11 cellular contexts compared by ENCODE assay signal in the genomic region with DNA sequence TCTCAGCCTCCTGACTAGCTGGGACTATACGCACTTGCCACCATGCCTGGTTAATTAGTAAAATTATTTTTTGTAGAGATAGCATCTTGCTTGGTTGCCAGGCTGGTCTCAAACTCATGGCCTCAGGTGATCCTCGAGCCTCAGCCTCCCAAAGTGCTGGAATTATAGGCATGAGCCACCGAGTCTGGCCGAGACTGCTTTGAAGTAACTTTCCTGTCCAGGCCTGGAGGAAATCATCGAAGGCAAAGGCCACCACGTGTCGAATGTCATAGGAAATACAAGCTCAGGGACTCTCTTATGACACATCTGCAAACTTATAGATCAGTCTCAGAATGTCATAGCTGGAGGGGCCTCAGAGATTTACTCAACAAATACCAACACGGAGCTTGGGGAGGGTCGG. TPM values are rescaled to one million over a fixed set of nuclear protein-coding genes. Genes with fewer than 3 reads are reported as not detected.
A peak's percentile ranks its signal among the peaks of the same experiment; 100 is the strongest.
DNase-seq lines count a peak whose midpoint lies in the region; ATAC-seq and TF ChIP-seq lines count a peak whose summit lies in the region.
"Had no signal": no experiment of that assay in that cellular context is flagged by ENCODE, and none has a peak within 500 bp of the region (broad histone marks: within the 10 kb centered on the region; RNA-seq: fewer than 3 reads in every experiment).

No MANE protein-coding gene starts in this region.

- intact Hi-C loops in activated T-helper 1 cell treated with anti-CD3 and anti-CD28 coated beads, Interleukin-12 subunit alpha, Interleukin-12 subunit beta, Interleukin-2, Interleukin-4 antibody, amounts not matched to agents 30 ng/mL and 10 ng/mL and 1 ng/mL, durations not matched to agents 14 hours and 24 hours and 36 hours (cut with micrococcal nuclease) = no loop called here
- intact Hi-C loops in psoas muscle (cut with DNase I) = no loop called here

- no peak overlapping the region for H3K4me2 ChIP-seq in fibroblast of lung (ENCODE audit: extremely low read depth, insufficient read depth, low read length)
- H3K4me2 ChIP-seq in neural progenitor cell = no peak overlapping the region
- H3K4me2 ChIP-seq: KMS-11 had no signal

- peaks cover 78% of the 10 kb centered on the region for H3K4me1 Mint-ChIP-seq in activated T-helper 1 cell treated with anti-CD3 and anti-CD28 coated beads, Interleukin-12 subunit alpha, Interleukin-12 subunit beta, Interleukin-2, Interleukin-4 antibody, amounts not matched to agents 30 ng/mL and 10 ng/mL and 1 ng/mL, durations not matched to agents 14 hours and 24 hours and 36 hours (ENCODE audit: low read depth)
- peaks cover 5% of the 10 kb centered on the region for H3K4me1 Mint-ChIP-seq in neural progenitor cell

- H3K4me3 Mint-ChIP-seq in activated T-helper 1 cell treated with anti-CD3 and anti-CD28 coated beads, Interleukin-12 subunit alpha, Interleukin-12 subunit beta, Interleukin-2, Interleukin-4 antibody, amounts not matched to agents 30 ng/mL and 10 ng/mL and 1 ng/mL, durations not matched to agents 14 hours and 24 hours and 36 hours = no peak overlapping the region
- no peak overlapping the region for H3K4me3 Mint-ChIP-seq in neural progenitor cell

- no peak overlapping the region for H2AFZ ChIP-seq in ACC112 (ENCODE audit: low read length, unreplicated experiment)
- H2AFZ ChIP-seq in fibroblast of lung (ENCODE audit: low read length) = no peak overlapping the region
- H2AFZ ChIP-seq in neural progenitor cell (replicated peaks) = no peak overlapping the region

- H3K36me3 ChIP-seq in ACC112 (ENCODE audit: insufficient read depth, low read length) (no peaks in the 10 kb centered on the region), fibroblast of lung (ENCODE audit: control insufficient read depth, insufficient read depth, low read length) (peaks cover 2% of the 10 kb centered on the region), psoas muscle (ENCODE audit: insufficient read depth in 1 of 2, low read depth in 1 of 2) (no peaks in the 10 kb centered on the region), HAP-1 (replicated peaks) (no peaks in the 10 kb centered on the region; the same call in 1 of the 2 replicates), neural progenitor cell (no peaks in the 10 kb centered on the region)

- peak overlapping the region; percentile 95 for H3K27ac ChIP-seq in ACC112 (ENCODE audit: low read depth, low read length)
- peak overlapping the region; percentile 65 for H3K27ac ChIP-seq in fibroblast of lung (ENCODE audit: insufficient read depth, low read length)
- H3K27ac ChIP-seq in psoas muscle = peak overlapping the region; percentile 68
- H3K27ac ChIP-seq in neural progenitor cell = no peak overlapping the region
- H3K27ac ChIP-seq: KMS-11 had no signal

- ATAC-seq in psoas muscle = no peak
- no peak for ATAC-seq in HG03439 (IDR thresholded peaks at IDR 0.05; ENCODE audit: unreplicated experiment)

- no peak for DNase-seq in activated T-helper 1 cell treated with anti-CD3 and anti-CD28 coated beads, Interleukin-12 subunit alpha, Interleukin-12 subunit beta, Interleukin-2, Interleukin-4 antibody, amounts not matched to agents 30 ng/mL and 10 ng/mL and 1 ng/mL, durations not matched to agents 14 hours and 24 hours and 36 hours (ENCODE audit: low spot score)
- DNase-seq in fibroblast of lung (ENCODE audit: low read depth in 2 of 2) (no peak), psoas muscle (no peak), epidermal melanocyte (ENCODE audit: insufficient read length, low spot score) (no peak), HAP-1 (ENCODE audit: low spot score in 2 of 2) (no peak), neural progenitor cell (ENCODE audit: low spot score) (no peak)
- DNase-seq: activated gamma-delta T cell, GF-D8 had no signal

- 65 to 70% (median 65%) methylated on average over 9 of the region's 9 CpGs for WGBS in psoas muscle, 3 donors

- H3K4me1 ChIP-seq in ACC112 (ENCODE audit: control insufficient read depth, insufficient read depth, low read length, unreplicated experiment) (peaks cover 16% of the 10 kb centered on the region), fibroblast of lung (ENCODE audit: control insufficient read depth, extremely low read depth, insufficient read depth, low read length) (peaks cover 13% of the 10 kb centered on the region), psoas muscle (peaks cover 58% of the 10 kb centered on the region), HAP-1 (peaks cover 10% of the 10 kb centered on the region), neural progenitor cell (peaks cover 16% of the 10 kb centered on the region)

- H3F3A ChIP-seq in neural progenitor cell (ENCODE audit: low read depth) = peaks cover 4% of the 10 kb centered on the region

- no peaks in the 10 kb centered on the region for H3K27me3 Mint-ChIP-seq in activated T-helper 1 cell treated with anti-CD3 and anti-CD28 coated beads, Interleukin-12 subunit alpha, Interleukin-12 subunit beta, Interleukin-2, Interleukin-4 antibody, amounts not matched to agents 30 ng/mL and 10 ng/mL and 1 ng/mL, durations not matched to agents 14 hours and 24 hours and 36 hours (ENCODE audit: insufficient read depth)
- no peaks in the 10 kb centered on the region for H3K27me3 Mint-ChIP-seq in neural progenitor cell (ENCODE audit: insufficient read depth, low read depth)

- no peak overlapping the region for H3K9ac ChIP-seq in fibroblast of lung (ENCODE audit: insufficient read depth, low read length)
- no peak overlapping the region for H3K9ac ChIP-seq in neural progenitor cell
- H3K9ac ChIP-seq: KMS-11 had no signal

- H3K27me3 ChIP-seq in ACC112 (ENCODE audit: insufficient read depth, low read length) (no peaks in the 10 kb centered on the region), fibroblast of lung (ENCODE audit: control insufficient read depth, insufficient read depth, low read length) (no peaks in the 10 kb centered on the region), psoas muscle (ENCODE audit: insufficient read depth in 3 of 3, low read length in 2 of 3) (no peaks in the 10 kb centered on the region), HAP-1 (ENCODE audit: low read depth) (no peaks in the 10 kb centered on the region), neural progenitor cell (no peaks in the 10 kb centered on the region)

- TF ChIP-seq CTCF in fibroblast of lung (conservative IDR thresholded peaks at IDR 0.05 in 1 of 2, IDR thresholded peaks at IDR 0.05 in 1 of 2; ENCODE audit: low read depth in 1 of 2, low read length in 2 of 2) (no peak), psoas muscle (IDR thresholded peaks at IDR 0.05) (no peak), neural progenitor cell (IDR thresholded peaks at IDR 0.05) (no peak)

- H3K4me3 ChIP-seq in ACC112 (ENCODE audit: low read depth, low read length) = no peak overlapping the region
- H3K4me3 ChIP-seq in fibroblast of lung (replicated peaks in 1 of 4; ENCODE audit: control extremely low read depth in 1 of 4, insufficient read depth in 1 of 4, low read depth in 3 of 4, low read length in 4 of 4) = no peak overlapping the region
- H3K4me3 ChIP-seq in psoas muscle = no peak overlapping the region
- H3K4me3 ChIP-seq in HAP-1 = no peak overlapping the region
- H3K4me3 ChIP-seq in neural progenitor cell = no peak overlapping the region

- H3K36me3 Mint-ChIP-seq in activated T-helper 1 cell treated with anti-CD3 and anti-CD28 coated beads, Interleukin-12 subunit alpha, Interleukin-12 subunit beta, Interleukin-2, Interleukin-4 antibody, amounts not matched to agents 30 ng/mL and 10 ng/mL and 1 ng/mL, durations not matched to agents 14 hours and 24 hours and 36 hours (ENCODE audit: low read depth) = peaks cover 34% of the 10 kb centered on the region
- H3K36me3 Mint-ChIP-seq in neural progenitor cell = peaks cover 11% of the 10 kb centered on the region

- H3K27ac Mint-ChIP-seq in activated T-helper 1 cell treated with anti-CD3 and anti-CD28 coated beads, Interleukin-12 subunit alpha, Interleukin-12 subunit beta, Interleukin-2, Interleukin-4 antibody, amounts not matched to agents 30 ng/mL and 10 ng/mL and 1 ng/mL, durations not matched to agents 14 hours and 24 hours and 36 hours = peak overlapping the region; percentile 76
- no peak overlapping the region for H3K27ac Mint-ChIP-seq in neural progenitor cell

- H3K9me3 Mint-ChIP-seq in activated T-helper 1 cell treated with anti-CD3 and anti-CD28 coated beads, Interleukin-12 subunit alpha, Interleukin-12 subunit beta, Interleukin-2, Interleukin-4 antibody, amounts not matched to agents 30 ng/mL and 10 ng/mL and 1 ng/mL, durations not matched to agents 14 hours and 24 hours and 36 hours = no peaks in the 10 kb centered on the region
- no peaks in the 10 kb centered on the region for H3K9me3 Mint-ChIP-seq in neural progenitor cell

- H3K9me3 ChIP-seq in fibroblast of lung (ENCODE audit: control insufficient read depth, insufficient read depth, low read depth, low read length) = no peaks in the 10 kb centered on the region
- H3K9me3 ChIP-seq in psoas muscle = no peaks in the 10 kb centered on the region
- no peaks in the 10 kb centered on the region for H3K9me3 ChIP-seq in HAP-1
- H3K9me3 ChIP-seq in neural progenitor cell (ENCODE audit: low read depth) = no peaks in the 10 kb centered on the region

- peaks cover 36% of the 10 kb centered on the region for H3K79me2 ChIP-seq in ACC112 (ENCODE audit: control insufficient read depth, insufficient read depth, low read length, unreplicated experiment)
- peaks cover 38% of the 10 kb centered on the region for H3K79me2 ChIP-seq in fibroblast of lung (ENCODE audit: control insufficient read depth, insufficient read depth, low read length)
- peaks cover 31% of the 10 kb centered on the region for H3K79me2 ChIP-seq in neural progenitor cell (ENCODE audit: low read depth)

- H4K20me1 ChIP-seq in fibroblast of lung (ENCODE audit: control insufficient read depth, extremely low read depth, insufficient read depth, low read length) = no peaks in the 10 kb centered on the region
- peaks cover 30% of the 10 kb centered on the region for H4K20me1 ChIP-seq in neural progenitor cell (ENCODE audit: low read depth)

- in situ Hi-C loops in HAP-1 (cut with MboI; ENCODE audit: low sequenced_read_pairs) = no loop called here

RNA-seq across cellular contexts. Expression of a gene that starts 25.1 kb away (rescaled TPM):
- 168 and 172 TPM in 2 replicates for total RNA-seq in activated T-helper 1 cell treated with anti-CD3 and anti-CD28 coated beads, Interleukin-12 subunit alpha, Interleukin-12 subunit beta, Interleukin-2, Interleukin-4 antibody, amounts not matched to agents 30 ng/mL and 10 ng/mL and 1 ng/mL, durations not matched to agents 14 hours and 24 hours and 36 hours
- total RNA-seq in fibroblast of lung (27.5 and 42.8 TPM in 2 replicates), psoas muscle (100 to 1,000 TPM; 234 to 319 (median 272) TPM), neural progenitor cell (ENCODE audit: low replicate concordance) (33.3 and 34.6 TPM in 2 replicates)
- polyA plus RNA-seq in fibroblast of lung (33.3 and 37.0 TPM in 2 replicates), psoas muscle (100 to 1,000 TPM in 1 of 3 donors, 10 to 100 TPM in 2; 72.3 to 268 (median 93.1) TPM)
- polyA plus RNA-seq in fibroblast of lung (2012) = 33.7 and 34.4 TPM in 2 replicates
- 64.7 and 74.7 TPM in 2 replicates for polyA minus RNA-seq in fibroblast of lung (ENCODE audit: low replicate concordance)
